Comparison of ENCODE assay signal across 10 cellular contexts in genomic region chr11:67278939-67279588, GRCh38. TPM values are rescaled to one million over a fixed set of nuclear protein-coding genes. Genes with fewer than 3 reads are reported as not detected.
DNase-seq lines count a peak whose midpoint lies in the region; ATAC-seq, FAIRE-seq and TF ChIP-seq lines count a peak whose summit lies in the region.
"Had no signal": no experiment of that assay in that cellular context is flagged by ENCODE, and none has a peak within 500 bp of the region (broad histone marks: within the 10 kb centered on the region; RNA-seq: fewer than 3 reads in every experiment).

No MANE protein-coding gene starts in this region.

- peaks cover 60% of the 10 kb centered on the region for H3K4me1 Mint-ChIP-seq in activated naive CD8-positive, alpha-beta T cell treated with anti-CD3 and anti-CD28 coated beads, Interleukin-2, amount 50 U/mL, for 24 hours
- H3K4me1 Mint-ChIP-seq in naive B cell, result peaks cover 38 to 73% (median 60%) of the 10 kb centered on the region in 3 donors

- FAIRE-seq in HepG2 (lab: Jason Lieb, UNC), result no peak

- H2AK5ac ChIP-seq in mesenchymal stem cell (ENCODE audit: low read length, severe bottlenecking), result no peak overlapping the region

- TF ChIP-seq POLR2A in right lobe of liver (IDR thresholded peaks at IDR 0.05) (no peak), HepG2 (IDR thresholded peaks at IDR 0.05; ENCODE audit: insufficient read depth in 1 of 2, low read depth in 2 of 2, low read length in 2 of 2) (no peak), vagina (IDR thresholded peaks at IDR 0.05) (no peak)

- H3K14ac ChIP-seq in mesenchymal stem cell (ENCODE audit: low read length in 2 of 2), result no peak overlapping the region

- POLR2A ChIA-PET in HepG2 (lab: Yijun Ruan, JAX), result interaction anchor here (1.3 kb wide), 1 partner anchor 10 kb away, joined by 7 read pairs; the partner anchor contains the start of gene ANKRD13D

- TF ChIP-seq RAD21 in HepG2 (CRISPR knock-in tag; IDR thresholded peaks at IDR 0.05), result no peak

- H3K79me1 ChIP-seq in mesenchymal stem cell (replicated peaks; ENCODE audit: low read length, poor library complexity, severe bottlenecking), result peaks cover 69% of the 10 kb centered on the region

- H3K4me2 ChIP-seq in HepG2 (ENCODE audit: low read depth, low read length), result no peak overlapping the region
- no peak overlapping the region for H3K4me2 ChIP-seq in mesenchymal stem cell (ENCODE audit: low read length, poor library complexity, severe bottlenecking)

- H3K9ac ChIP-seq in HepG2 (ENCODE audit: insufficient read depth, low read depth, low read length) (no peak overlapping the region), mesenchymal stem cell (ENCODE audit: low read length) (no peak overlapping the region)

- peak overlapping the region; percentile 83 for H3K27ac Mint-ChIP-seq in activated naive CD8-positive, alpha-beta T cell treated with anti-CD3 and anti-CD28 coated beads, Interleukin-2, amount 50 U/mL, for 24 hours
- H3K27ac Mint-ChIP-seq in naive B cell, result peak overlapping the region; percentile 56 to 99 (median 91)

- H3K36me3 ChIP-seq in right lobe of liver (peaks cover 0 to 53% (median 21%) of the 10 kb centered on the region in 4 donors), HepG2 (replicated peaks in 1 of 2; ENCODE audit: control insufficient read depth in 1 of 2, insufficient read depth in 2 of 2, low read length in 2 of 2) (peaks cover 38 to 82% of the 10 kb centered on the region in 2 experiments; a peak in 4 of 5 replicates), vagina (peaks cover 0 to 55% of the 10 kb centered on the region in 2 donors), mesenchymal stem cell (ENCODE audit: control insufficient read depth in 1 of 2, insufficient read depth in 2 of 2, low read depth in 1 of 2, low read length in 2 of 2) (peaks cover 50 to 92% of the 10 kb centered on the region in 2 experiments)

- intact Hi-C loops in right lobe of liver (cut with DNase I) (loop anchor here in 1 of 2 donors (10.0 kb wide), 1 partner anchor 106 kb away; no protein-coding TSS in a partner anchor), HepG2 (cut with micrococcal nuclease; ENCODE audit: unreplicated experiment) (no loop called here), vagina (cut with DNase I) (no loop called here)

- H2AFZ ChIP-seq in HepG2 (ENCODE audit: low read length) (no peak overlapping the region), mesenchymal stem cell (ENCODE audit: low read depth, low read length) (no peak overlapping the region)

- H3K9me3 Mint-ChIP-seq in activated naive CD8-positive, alpha-beta T cell treated with anti-CD3 and anti-CD28 coated beads, Interleukin-2, amount 50 U/mL, for 24 hours, result no peaks in the 10 kb centered on the region
- H3K9me3 Mint-ChIP-seq in naive B cell, result no peaks in the 10 kb centered on the region

- no peak overlapping the region for H3K4me3 Mint-ChIP-seq in activated naive CD8-positive, alpha-beta T cell treated with anti-CD3 and anti-CD28 coated beads, Interleukin-2, amount 50 U/mL, for 24 hours
- H3K4me3 Mint-ChIP-seq in naive B cell, result peak overlapping the region in 7 of 8 donors; percentile 29 to 99 (median 61)

- TF ChIP-seq CTCF in right lobe of liver (IDR thresholded peaks at IDR 0.05) (no peak), HepG2 (CRISPR knock-in tag; IDR thresholded peaks at IDR 0.05) (no peak), vagina (IDR thresholded peaks at IDR 0.05) (no peak)

- CTCF ChIA-PET in HepG2 (lab: Yijun Ruan, JAX; ENCODE audit: low intra/inter-chr PET ratio, low total read pairs), result no interaction called here

- in situ Hi-C loops in HepG2 (cut with HindIII; ENCODE audit: extremely low pct_ligation_motif_present, low pct_unique_long_range_greater_than_20kb), result no loop called here

- H3K27ac ChIP-seq in right lobe of liver (peak overlapping the region in 2 of 3 donors; percentile 62 to 81), HepG2 (ENCODE audit: extremely low read length, insufficient read depth, low read length) (no peak overlapping the region), vagina (peak overlapping the region; percentile 92), mesenchymal stem cell (ENCODE audit: low read length, poor library complexity, severe bottlenecking) (no peak overlapping the region)

- H3K4me3 ChIP-seq in right lobe of liver (no peak overlapping the region), HepG2 (replicated peaks in 1 of 3; ENCODE audit: insufficient read depth in 1 of 3, low read depth in 2 of 3, low read length in 3 of 3) (no peak overlapping the region), vagina (no peak overlapping the region), mesenchymal stem cell (ENCODE audit: insufficient read depth in 1 of 2, low read depth in 1 of 2, low read length in 2 of 2) (no peak overlapping the region)

- H3K9me3 ChIP-seq in right lobe of liver, result no peaks in the 10 kb centered on the region
- H3K9me3 ChIP-seq in HepG2 (ENCODE audit: low read length), result no peaks in the 10 kb centered on the region
- H3K9me3 ChIP-seq in vagina, result no peaks in the 10 kb centered on the region
- H3K9me3 ChIP-seq in mesenchymal stem cell (ENCODE audit: control insufficient read depth, low read length), result no peaks in the 10 kb centered on the region

- BruUV-seq in HepG2 (replicated peaks; lab: Mats Ljungman, UMichigan), result no TSS peak

- ATAC-seq in right lobe of liver (no peak), HepG2 (no peak), naive B cell (ENCODE audit: low read depth in 2 of 2) (no peak)
- ATAC-seq in activated naive CD8-positive, alpha-beta T cell treated with anti-CD3 and anti-CD28 coated beads, Interleukin-2, amount 50 U/mL, for 24 hours, result no peak

- no peak overlapping the region for H2BK12ac ChIP-seq in mesenchymal stem cell (ENCODE audit: low read length in 2 of 2)

- H4K20me1 ChIP-seq in HepG2 (ENCODE audit: insufficient read depth, low read length), result peaks cover 19% of the 10 kb centered on the region; the same call in 1 of the 2 replicates

- peak; percentile 23 to 50 (median 48) for DNase-seq in right lobe of liver
- no peak for DNase-seq in HepG2 (ENCODE audit: low spot score)
- DNase-seq in activated naive CD8-positive, alpha-beta T cell treated with anti-CD3 and anti-CD28 coated beads, Interleukin-2, amount 50 U/mL, for 24 hours, result no peak
- DNase-seq in naive B cell, result no peak
- no peak for DNase-seq in vagina (ENCODE audit: extremely low spot score in 2 of 2)
- DNase-seq in NCI-H748 treated with DMSO at 0.1 percent for 48 hours (lab: John Stamatoyannopoulos, UW), result no peak
- DNase-seq in mesenchymal stem cell, result no peak
- DNase-seq in DMS53 (lab: John Stamatoyannopoulos, UW), result no peak
- DNase-seq: GOT3, NCI-H526 had no signal

- H3K36me3 Mint-ChIP-seq in activated naive CD8-positive, alpha-beta T cell treated with anti-CD3 and anti-CD28 coated beads, Interleukin-2, amount 50 U/mL, for 24 hours (ENCODE audit: low read depth), result peaks cover 35% of the 10 kb centered on the region
- peaks cover 0 to 13% of the 10 kb centered on the region in 2 donors for H3K36me3 Mint-ChIP-seq in naive B cell

- H3K27me3 ChIP-seq in right lobe of liver (no peaks in the 10 kb centered on the region), HepG2 (ENCODE audit: control insufficient read depth in 1 of 2, insufficient read depth in 2 of 2, low read length in 2 of 2) (no peaks in the 10 kb centered on the region), vagina (no peaks in the 10 kb centered on the region), mesenchymal stem cell (ENCODE audit: control insufficient read depth in 1 of 2, insufficient read depth in 1 of 2, low read length in 2 of 2) (no peaks in the 10 kb centered on the region)

- no peak overlapping the region for H3K18ac ChIP-seq in mesenchymal stem cell (ENCODE audit: low read depth in 1 of 2, low read length in 2 of 2)

- H3K79me2 ChIP-seq in HepG2 (ENCODE audit: insufficient read depth, low read length), result peaks cover 9% of the 10 kb centered on the region

- no peak overlapping the region for H2BK15ac ChIP-seq in mesenchymal stem cell (ENCODE audit: low read depth, poor library complexity, severe bottlenecking)

- TF ChIP-seq EP300 in HepG2 (IDR thresholded peaks at IDR 0.05; ENCODE audit: low read depth in 2 of 2, low read length in 2 of 2) (no peak), HepG2 (CRISPR knock-in tag; IDR thresholded peaks at IDR 0.05; ENCODE audit: borderline replicate concordance) (no peak)

- no peak overlapping the region for H4K8ac ChIP-seq in mesenchymal stem cell (ENCODE audit: low read length)

- H2BK120ac ChIP-seq in mesenchymal stem cell (ENCODE audit: low read depth, low read length), result no peak overlapping the region

- peaks cover 0 to 23% (median 0%) of the 10 kb centered on the region in 4 donors for H3K4me1 ChIP-seq in right lobe of liver
- peaks cover 6% of the 10 kb centered on the region; the same call in 1 of the 2 replicates for H3K4me1 ChIP-seq in HepG2 (ENCODE audit: insufficient read depth, low read length)
- peaks cover 59% of the 10 kb centered on the region for H3K4me1 ChIP-seq in vagina
- H3K4me1 ChIP-seq in mesenchymal stem cell (ENCODE audit: control insufficient read depth, insufficient read depth, low read depth, low read length), result peaks cover 23% of the 10 kb centered on the region

- H4K91ac ChIP-seq in mesenchymal stem cell (ENCODE audit: low read length), result no peak overlapping the region

- H3K4ac ChIP-seq in mesenchymal stem cell (ENCODE audit: low read depth in 1 of 2, low read length in 2 of 2), result no peak overlapping the region

- WGBS in right lobe of liver (ENCODE audit: insufficient coverage, low coverage, low lambda C conversion rate, missing lambda C conversion rate), result 55% methylated on average over 4 of the region's 14 CpGs
- 93% methylated on average over 11 of the region's 14 CpGs for WGBS in HepG2 (ENCODE audit: low lambda C conversion rate)
- WGBS in mesenchymal stem cell, result 94% methylated on average over 14 of the region's 14 CpGs

- H3K27me3 Mint-ChIP-seq in activated naive CD8-positive, alpha-beta T cell treated with anti-CD3 and anti-CD28 coated beads, Interleukin-2, amount 50 U/mL, for 24 hours, result no peaks in the 10 kb centered on the region
- H3K27me3 Mint-ChIP-seq in naive B cell, result no peaks in the 10 kb centered on the region

- peak overlapping the region in 1 of 2 experiments; percentile 16 for H3K23ac ChIP-seq in mesenchymal stem cell (ENCODE audit: low read length in 2 of 2)

- no peak overlapping the region for H2BK5ac ChIP-seq in mesenchymal stem cell (ENCODE audit: low read depth, low read length, poor library complexity, severe bottlenecking)

RNA-seq across cellular contexts. Expression of gene ANKRD13D, which starts 10.0 kb away (rescaled TPM):
- total RNA-seq in right lobe of liver (10 to 100 TPM in 4 of 6 experiments, 1 to 10 TPM in 2; 7.7 to 14.1 (median 10.4) TPM), HepG2 (2016; rRNA removed; fragmentation: Illumina TruSeq; extraction: Trizol) (4.8 and 18.6 TPM in 2 replicates), vagina (62.9 TPM)
- total RNA-seq in HepG2 (2016; cell fraction: cytosol; rRNA removed; fragmentation: Illumina TruSeq; extraction: Trizol; ENCODE audit: low read depth), result 27.6 and 29.6 TPM in 2 replicates
- total RNA-seq in HepG2 (2016; cell fraction: insoluble cytoplasmic fraction; rRNA removed; fragmentation: Illumina TruSeq; extraction: Trizol), result 5.9 and 17.7 TPM in 2 replicates
- 13.2 and 14.7 TPM in 2 replicates for total RNA-seq in HepG2 (2016; cell fraction: membrane; rRNA removed; fragmentation: Illumina TruSeq; extraction: Trizol)
- total RNA-seq in HepG2 (2016; cell fraction: nucleus; rRNA removed; fragmentation: Illumina TruSeq; extraction: Trizol), result 26.2 and 27.8 TPM in 2 replicates
- polyA plus RNA-seq in HepG2 (2011; rRNA removed) (27.3 and 35.5 TPM in 2 replicates), naive B cell (ENCODE audit: low read depth in 6 of 6) (10 to 100 TPM in 2 of 6 donors, 1 to 10 TPM in 4; 3.5 to 18.4 (median 8.4) TPM)
- polyA plus RNA-seq in HepG2 (2011; cell fraction: cytosol; rRNA removed), result 14.4 and 20.5 TPM in 2 replicates
- 139 and 163 TPM in 2 replicates for polyA plus RNA-seq in HepG2 (2011; cell fraction: nucleus; rRNA removed)
- 9.7 and 17.4 TPM in 2 replicates for polyA plus RNA-seq in HepG2 (2012)
- 7.4 TPM in 2 replicates for polyA plus RNA-seq in HepG2 (2016; cell fraction: cytosol; fragmentation: Illumina TruSeq; extraction: Trizol; ENCODE audit: low read depth)
- 5.1 and 7.5 TPM in 2 replicates for polyA plus RNA-seq in HepG2 (2016; cell fraction: insoluble cytoplasmic fraction; fragmentation: Illumina TruSeq; extraction: Trizol; ENCODE audit: low read depth)
- polyA plus RNA-seq in HepG2 (2016; cell fraction: membrane; fragmentation: Illumina TruSeq; extraction: Trizol; ENCODE audit: low read depth), result 10.9 and 11.1 TPM in 2 replicates
- 77.4 and 86.1 TPM in 2 replicates for polyA plus RNA-seq in HepG2 (2016; cell fraction: nucleus; fragmentation: Illumina TruSeq; extraction: Trizol; ENCODE audit: insufficient read depth, low read depth)
- polyA minus RNA-seq in HepG2 (2011; rRNA and poly(A)+ RNA removed; ENCODE audit: low replicate concordance), result 27.0 and 38.7 TPM in 2 replicates
- polyA minus RNA-seq in HepG2 (2011; cell fraction: cytosol; rRNA and poly(A)+ RNA removed), result 4.4 and 7.0 TPM in 2 replicates
- 38.2 and 45.5 TPM in 2 replicates for polyA minus RNA-seq in HepG2 (2011; cell fraction: nucleus; rRNA and poly(A)+ RNA removed)
- polyA plus RNA-seq in mesenchymal stem cell (2013, experiment 1 of 2), result 27.5 TPM
- polyA plus RNA-seq in mesenchymal stem cell (2013, experiment 2 of 2), result 27.7 TPM

RNA-seq across cellular contexts. Expression of gene GRK2, which starts 12.8 kb away (rescaled TPM):
- total RNA-seq in right lobe of liver (10 to 100 TPM; 24.5 to 43.9 (median 28.5) TPM), HepG2 (2016; rRNA removed; fragmentation: Illumina TruSeq; extraction: Trizol) (26.3 and 31.3 TPM in 2 replicates), vagina (100 TPM)
- total RNA-seq in HepG2 (2016; cell fraction: cytosol; rRNA removed; fragmentation: Illumina TruSeq; extraction: Trizol; ENCODE audit: low read depth), result 26.5 and 26.8 TPM in 2 replicates
- 21.7 and 32.4 TPM in 2 replicates for total RNA-seq in HepG2 (2016; cell fraction: insoluble cytoplasmic fraction; rRNA removed; fragmentation: Illumina TruSeq; extraction: Trizol)
- 46.5 and 47.3 TPM in 2 replicates for total RNA-seq in HepG2 (2016; cell fraction: membrane; rRNA removed; fragmentation: Illumina TruSeq; extraction: Trizol)
- 25.3 and 29.3 TPM in 2 replicates for total RNA-seq in HepG2 (2016; cell fraction: nucleus; rRNA removed; fragmentation: Illumina TruSeq; extraction: Trizol)
- polyA plus RNA-seq in HepG2 (2011; rRNA removed) (42.4 and 66.8 TPM in 2 replicates), naive B cell (ENCODE audit: low read depth in 6 of 6) (10 to 100 TPM; 17.9 to 63.4 (median 31.7) TPM)
- 34.8 and 51.8 TPM in 2 replicates for polyA plus RNA-seq in HepG2 (2011; cell fraction: cytosol; rRNA removed)
- polyA plus RNA-seq in HepG2 (2011; cell fraction: nucleus; rRNA removed), result 202 and 278 TPM in 2 replicates
- 39.1 and 39.9 TPM in 2 replicates for polyA plus RNA-seq in HepG2 (2012)
- 19.6 and 21.3 TPM in 2 replicates for polyA plus RNA-seq in HepG2 (2016; cell fraction: cytosol; fragmentation: Illumina TruSeq; extraction: Trizol; ENCODE audit: low read depth)
- polyA plus RNA-seq in HepG2 (2016; cell fraction: insoluble cytoplasmic fraction; fragmentation: Illumina TruSeq; extraction: Trizol; ENCODE audit: low read depth), result 24.6 and 30.4 TPM in 2 replicates
- 34.4 and 41.1 TPM in 2 replicates for polyA plus RNA-seq in HepG2 (2016; cell fraction: membrane; fragmentation: Illumina TruSeq; extraction: Trizol; ENCODE audit: low read depth)
- polyA plus RNA-seq in HepG2 (2016; cell fraction: nucleus; fragmentation: Illumina TruSeq; extraction: Trizol; ENCODE audit: insufficient read depth, low read depth), result 65.6 and 70.5 TPM in 2 replicates
- polyA minus RNA-seq in HepG2 (2011; rRNA and poly(A)+ RNA removed; ENCODE audit: low replicate concordance), result 142 and 187 TPM in 2 replicates
- 39.4 and 40.8 TPM in 2 replicates for polyA minus RNA-seq in HepG2 (2011; cell fraction: cytosol; rRNA and poly(A)+ RNA removed)
- 41.1 and 50.2 TPM in 2 replicates for polyA minus RNA-seq in HepG2 (2011; cell fraction: nucleus; rRNA and poly(A)+ RNA removed)
- polyA plus RNA-seq in mesenchymal stem cell (2013, experiment 1 of 2), result 26.9 TPM
- polyA plus RNA-seq in mesenchymal stem cell (2013, experiment 2 of 2), result 25.8 TPM

RNA-seq across cellular contexts. Expression of gene SSH3, which starts 24.3 kb away (rescaled TPM):
- total RNA-seq in right lobe of liver, result 10 to 100 TPM; 10.9 to 17.9 (median 14.5) TPM
- total RNA-seq in HepG2 (2016; rRNA removed; fragmentation: Illumina TruSeq; extraction: Trizol), result 7.5 and 12.4 TPM in 2 replicates
- total RNA-seq in HepG2 (2016; cell fraction: cytosol; rRNA removed; fragmentation: Illumina TruSeq; extraction: Trizol; ENCODE audit: low read depth), result 2.6 and 4.3 TPM in 2 replicates
- 5.5 and 11.6 TPM in 2 replicates for total RNA-seq in HepG2 (2016; cell fraction: insoluble cytoplasmic fraction; rRNA removed; fragmentation: Illumina TruSeq; extraction: Trizol)
- total RNA-seq in HepG2 (2016; cell fraction: membrane; rRNA removed; fragmentation: Illumina TruSeq; extraction: Trizol), result 5.3 and 7.4 TPM in 2 replicates
- total RNA-seq in HepG2 (2016; cell fraction: nucleus; rRNA removed; fragmentation: Illumina TruSeq; extraction: Trizol), result 13.3 and 15.7 TPM in 2 replicates
- 18.6 and 18.8 TPM in 2 replicates for polyA plus RNA-seq in HepG2 (2011; rRNA removed)
- 5.6 and 8.3 TPM in 2 replicates for polyA plus RNA-seq in HepG2 (2011; cell fraction: cytosol; rRNA removed)
- polyA plus RNA-seq in HepG2 (2011; cell fraction: nucleus; rRNA removed), result 74.8 and 103 TPM in 2 replicates
- 15.3 and 17.6 TPM in 2 replicates for polyA plus RNA-seq in HepG2 (2012)
- polyA plus RNA-seq in HepG2 (2016; cell fraction: cytosol; fragmentation: Illumina TruSeq; extraction: Trizol; ENCODE audit: low read depth), result 4.4 and 5.1 TPM in 2 replicates
- 8.5 and 13.0 TPM in 2 replicates for polyA plus RNA-seq in HepG2 (2016; cell fraction: insoluble cytoplasmic fraction; fragmentation: Illumina TruSeq; extraction: Trizol; ENCODE audit: low read depth)
- polyA plus RNA-seq in HepG2 (2016; cell fraction: membrane; fragmentation: Illumina TruSeq; extraction: Trizol; ENCODE audit: low read depth), result 7.7 and 10.7 TPM in 2 replicates
- polyA plus RNA-seq in HepG2 (2016; cell fraction: nucleus; fragmentation: Illumina TruSeq; extraction: Trizol; ENCODE audit: insufficient read depth, low read depth), result 31.0 and 36.7 TPM in 2 replicates
- 9.3 and 33.1 TPM in 2 replicates for polyA minus RNA-seq in HepG2 (2011; rRNA and poly(A)+ RNA removed; ENCODE audit: low replicate concordance)
- polyA minus RNA-seq in HepG2 (2011; cell fraction: cytosol; rRNA and poly(A)+ RNA removed), result 5.9 and 7.6 TPM in 2 replicates
- polyA minus RNA-seq in HepG2 (2011; cell fraction: nucleus; rRNA and poly(A)+ RNA removed), result 12.7 and 14.4 TPM in 2 replicates
- polyA plus RNA-seq in naive B cell (ENCODE audit: low read depth in 6 of 6), result under 1 TPM in 1 of 6 donors, not detected in 5; 0.18 TPM
- total RNA-seq in vagina, result 98.0 TPM
- 71.0 TPM for polyA plus RNA-seq in mesenchymal stem cell (2013, experiment 1 of 2)
- polyA plus RNA-seq in mesenchymal stem cell (2013, experiment 2 of 2), result 71.6 TPM

Comparison
In these comparisons a context has a peak if more than half of its experiments do, and no peak if none do; other contexts are left out.
1. DNase-seq: peak in right lobe of liver (3 of 3); none in HepG2 (single experiment), activated naive CD8-positive, alpha-beta T cell treated with anti-CD3 and anti-CD28 coated beads, Interleukin-2, amount 50 U/mL, for 24 hours (single experiment), naive B cell (single experiment), vagina (0 of 2), NCI-H748 treated with DMSO at 0.1 percent for 48 hours (single experiment), mesenchymal stem cell (single experiment) and DMS53 (single experiment).
2. H3K27ac ChIP-seq: peak in right lobe of liver (2 of 3) and vagina (single experiment); none in HepG2 (single experiment) and mesenchymal stem cell (single experiment).